ENCODE assay signal across 1 cellular context in genomic region chr4:10179957-10180602, GRCh38.
TF ChIP-seq lines count a peak whose summit lies in the region.

No MANE protein-coding gene starts in this region.

TF ChIP-seq in K562, 482 proteins besides CTCF, POLR2A, EP300 and RAD21 (continued from another document and continues in another):
- TF ChIP-seq RERE (CRISPR knock-in tag; IDR thresholded peaks at IDR 0.05; ENCODE audit: borderline replicate concordance) (no peak), PHF21A (IDR thresholded peaks at IDR 0.05; ENCODE audit: borderline replicate concordance, low read depth) (no peak), CBFA2T2 (conservative IDR thresholded peaks at IDR 0.05) (no peak), MYBL2 (IDR thresholded peaks at IDR 0.05; ENCODE audit: low read depth) (no peak), MYBL2 (CRISPR knock-in tag; IDR thresholded peaks at IDR 0.05; ENCODE audit: borderline replicate concordance) (no peak), NCOR1 (IDR thresholded peaks at IDR 0.05) (no peak), MCM5 (IDR thresholded peaks at IDR 0.05; ENCODE audit: low read depth) (no peak), HMGN3 (IDR thresholded peaks at IDR 0.05; ENCODE audit: borderline replicate concordance, extremely low read depth, insufficient read length, low read depth, low read length) (no peak), GTF2E2 (tag; IDR thresholded peaks at IDR 0.05) (no peak; the same call in 1 of the 2 replicates), ZNF766 (CRISPR knock-in tag; conservative IDR thresholded peaks at IDR 0.05) (no peak), CBX3 (IDR thresholded peaks at IDR 0.05; ENCODE audit: borderline replicate concordance in 1 of 2, low read length in 2 of 2) (no peak), SOX6 (IDR thresholded peaks at IDR 0.05) (no peak), HMBOX1 (IDR thresholded peaks at IDR 0.05) (no peak; the same call in 1 of the 2 replicates), RBM25 (IDR thresholded peaks at IDR 0.05; ENCODE audit: low read depth, low read length, severe bottlenecking) (no peak), ELF2 (CRISPR knock-in tag; IDR thresholded peaks at IDR 0.05) (peak; percentile 50; the same call in 1 of the 2 replicates), ZZZ3 (IDR thresholded peaks at IDR 0.05) (no peak), FOXA3 (CRISPR knock-in tag; conservative IDR thresholded peaks at IDR 0.05 in 1 of 2, IDR thresholded peaks at IDR 0.05 in 1 of 2) (no peak), NFXL1 (CRISPR knock-in tag; IDR thresholded peaks at IDR 0.05) (no peak), TCF7L2 (IDR thresholded peaks at IDR 0.05; ENCODE audit: low read depth, low read length) (no peak), ARHGAP35 (IDR thresholded peaks at IDR 0.05; ENCODE audit: partially characterized antibody) (no peak), ATF4 (CRISPR knock-in tag; IDR thresholded peaks at IDR 0.05) (peak; percentile 53), ZNF449 (CRISPR knock-in tag; IDR thresholded peaks at IDR 0.05) (no peak), CHD7 (IDR thresholded peaks at IDR 0.05; ENCODE audit: low read depth, low read length) (no peak), FOXP1 (CRISPR knock-in tag; IDR thresholded peaks at IDR 0.05) (no peak), SP1 (CRISPR knock-in tag; IDR thresholded peaks at IDR 0.05) (no peak), SUPT5H (IDR thresholded peaks at IDR 0.05) (no peak), PTBP1 (IDR thresholded peaks at IDR 0.05; ENCODE audit: low read depth, low read length) (no peak), FOXJ3 (CRISPR knock-in tag; IDR thresholded peaks at IDR 0.05) (no peak), GTF2F1 (IDR thresholded peaks at IDR 0.05; ENCODE audit: low read depth, low read length) (no peak), NUFIP1 (IDR thresholded peaks at IDR 0.05; ENCODE audit: partially characterized antibody) (no peak), SFPQ (IDR thresholded peaks at IDR 0.05; ENCODE audit: low read depth, low read length) (no peak), ZKSCAN3 (CRISPR knock-in tag; IDR thresholded peaks at IDR 0.05) (no peak), ESRRA (IDR thresholded peaks at IDR 0.05; ENCODE audit: borderline replicate concordance, low read depth) (no peak), PREB (CRISPR knock-in tag; IDR thresholded peaks at IDR 0.05) (no peak), IRF9 (tag; IDR thresholded peaks at IDR 0.05) (0 out of 2 replicates have a peak, but pooled peaks have one; percentile 68)
